In genomic region chr3:128725932-128726690, GRCh38 we compare ENCODE assay signal across 8 cellular contexts. TPM values are rescaled to one million over a fixed set of nuclear protein-coding genes. Genes with fewer than 3 reads are reported as not detected.
DNase-seq lines count a peak whose midpoint lies in the region; ATAC-seq and TF ChIP-seq lines count a peak whose summit lies in the region.

Gene RAB7A (plus strand): TSS chr3:128726183. CDS start chr3:128795368, 69,185 bp downstream.

- no peaks in the 10 kb centered on the region for H3K27me3 ChIP-seq in mucosa of stomach (ENCODE audit: control insufficient read depth, insufficient read depth, low read length)

- peaks cover 13% of the 10 kb centered on the region for H3K4me1 ChIP-seq in mucosa of stomach (ENCODE audit: control insufficient read depth, insufficient read depth, low read length)

- no peaks in the 10 kb centered on the region for H3K36me3 ChIP-seq in mucosa of stomach (ENCODE audit: control insufficient read depth, insufficient read depth, low read length)

- DNase-seq in DMS153 treated with DMSO at 0.1 percent for 48 hours (lab: John Stamatoyannopoulos, UW; ENCODE audit: unreplicated experiment): peak; percentile 86
- peak; percentile 98 for DNase-seq in KBM-7
- peak; percentile 97 for DNase-seq in activated T-cell treated with anti-CD3 and anti-CD28 coated beads, Interleukin-2, amount 50 U/mL, for 24 hours
- peak; percentile 98 to 99 for DNase-seq in erythroblast (lab: John Stamatoyannopoulos, UW)
- DNase-seq in stimulated activated CD8-positive, alpha-beta memory T cell treated with anti-CD3 and anti-CD28 coated beads, Interleukin-7, amount 100 ng/mL, for 1 hour (ENCODE audit: low read depth in 2 of 2): peak; percentile 92 to 94

- H3K27me3 Mint-ChIP-seq in activated T-cell treated with anti-CD3 and anti-CD28 coated beads, Interleukin-2, amount 50 U/mL, for 24 hours: no peaks in the 10 kb centered on the region

- peak; percentile 96 for TF ChIP-seq POLR2A in erythroblast (IDR thresholded peaks at IDR 0.05; ENCODE audit: low read length)

- peak within 1 kb of the TSS; percentile 94 for H3K27ac Mint-ChIP-seq in activated T-cell treated with anti-CD3 and anti-CD28 coated beads, Interleukin-2, amount 50 U/mL, for 24 hours

- H3K9me3 ChIP-seq in mucosa of stomach (ENCODE audit: control insufficient read depth, low read length): no peaks in the 10 kb centered on the region

- peaks cover 56% of the 10 kb centered on the region for H3K4me1 Mint-ChIP-seq in activated T-cell treated with anti-CD3 and anti-CD28 coated beads, Interleukin-2, amount 50 U/mL, for 24 hours (ENCODE audit: low read depth)

- H3K4me3 ChIP-seq in mucosa of stomach (ENCODE audit: low read length): peak within 1 kb of the TSS; percentile 78

- H3K9ac ChIP-seq in mucosa of stomach (ENCODE audit: low read length): peak within 1 kb of the TSS; percentile 98

- H3K36me3 Mint-ChIP-seq in activated T-cell treated with anti-CD3 and anti-CD28 coated beads, Interleukin-2, amount 50 U/mL, for 24 hours (ENCODE audit: low read depth): peaks cover 47% of the 10 kb centered on the region

- peak; percentile 85 for ATAC-seq in GM21717 (IDR thresholded peaks at IDR 0.05; ENCODE audit: unreplicated experiment)

- in situ Hi-C loops in KBM-7 (cut with MboI; ENCODE audit: low pct_unique_long_range_greater_than_20kb, low sequenced_read_pairs): no loop called here

- peak within 1 kb of the TSS; percentile 89 for H3K4me3 Mint-ChIP-seq in activated T-cell treated with anti-CD3 and anti-CD28 coated beads, Interleukin-2, amount 50 U/mL, for 24 hours

- no peaks in the 10 kb centered on the region for H3K9me3 Mint-ChIP-seq in activated T-cell treated with anti-CD3 and anti-CD28 coated beads, Interleukin-2, amount 50 U/mL, for 24 hours

TF ChIP-seq in PFSK-1, 5 proteins besides CTCF, POLR2A, EP300 and RAD21:
- 0 out of 4 replicates have a peak, but pooled peaks of 1 of the 2 experiments have one; percentile 6 for TF ChIP-seq REST (IDR thresholded peaks at IDR 0.05; ENCODE audit: insufficient read depth in 1 of 2, low read depth in 2 of 2, low read length in 2 of 2)
- no peak for TF ChIP-seq SIN3A (IDR thresholded peaks at IDR 0.05; ENCODE audit: borderline replicate concordance, insufficient read depth, low read length)
- peak; percentile 72; the same call in 1 of the 2 replicates for TF ChIP-seq TAF1 (IDR thresholded peaks at IDR 0.05; ENCODE audit: borderline replicate concordance, insufficient read depth, low read length)
- peak; percentile 89 for TF ChIP-seq POLR2AphosphoS5 (IDR thresholded peaks at IDR 0.05; ENCODE audit: low read depth, low read length)
- peak; percentile 93 for TF ChIP-seq FOXP2 (optimal IDR thresholded peaks at IDR 0.05; ENCODE audit: borderline replicate concordance, extremely low read depth, extremely low read length, insufficient read depth)
TF ChIP-seq in PFSK-1: peak in this region for 4.

RNA-seq across cellular contexts. Expression of gene RAB7A, which starts in this region (rescaled TPM):
- polyA plus RNA-seq in PFSK-1 (2012; ENCODE audit: insufficient read length, low read depth): 175 TPM

Comparison
In these comparisons a context has a peak if more than half of its experiments do, and no peak if none do; other contexts are left out.
1. Peak in every context shown above with its lines: DNase-seq, ATAC-seq and H3K4me3 ChIP-seq.